Comparison of ENCODE assay signal across 1 cellular context in genomic region chr7:34036069-34036920, GRCh38.
TF ChIP-seq lines count a peak whose summit lies in the region.

No MANE protein-coding gene starts in this region.

TF ChIP-seq in H1, 55 proteins besides CTCF, POLR2A, EP300 and RAD21 (continued from another document):
- no peak for TF ChIP-seq TAF1 (IDR thresholded peaks at IDR 0.05; ENCODE audit: low read depth, low read length)
